11 cellular contexts compared by ENCODE assay signal in genomic region chr18:10927290-10927979, GRCh38.
DNase-seq lines count a peak whose midpoint lies in the region; ATAC-seq and TF ChIP-seq lines count a peak whose summit lies in the region.
"Had no signal": no experiment of that assay in that cellular context is flagged by ENCODE, and none has a peak within 500 bp of the region (broad histone marks: within the 10 kb centered on the region; RNA-seq: fewer than 3 reads in every experiment).

No MANE protein-coding gene starts in this region.

- H3K4me1 ChIP-seq in SJSA1 (replicated peaks) = peaks cover 46% of the 10 kb centered on the region
- peaks cover 0 to 36% (median 0%) of the 10 kb centered on the region in 3 donors for H3K4me1 ChIP-seq in gastroesophageal sphincter

- peak overlapping the region; percentile 95 for H3K27ac ChIP-seq in SJSA1
- peak overlapping the region; percentile 31 to 67 (median 46) for H3K27ac ChIP-seq in gastroesophageal sphincter

- H3K4me3 ChIP-seq in SJSA1 = peak overlapping the region; percentile 15
- peak overlapping the region in 1 of 2 donors; percentile 9 for H3K4me3 ChIP-seq in gastroesophageal sphincter

- H3K36me3 Mint-ChIP-seq in Calu3 (ENCODE audit: insufficient read depth, unreplicated experiment) = no peaks in the 10 kb centered on the region
- H3K36me3 Mint-ChIP-seq in effector memory CD8-positive, alpha-beta T cell (ENCODE audit: insufficient read depth) = no peaks in the 10 kb centered on the region
- no peaks in the 10 kb centered on the region for H3K36me3 Mint-ChIP-seq in activated T-helper 2 cell treated with anti-CD3 and anti-CD28 coated beads, Interferon-gamma antibody, Interleukin-2, Interleukin-4, amounts not matched to agents 10 μg/mL and 5 μg/mL and 100 μg/mL, durations not matched to agents 14 hours and 24 hours and 36 hours (ENCODE audit: low read depth)

- peak overlapping the region; percentile 60 for H3K27ac Mint-ChIP-seq in Calu3 (ENCODE audit: unreplicated experiment)
- H3K27ac Mint-ChIP-seq in effector memory CD8-positive, alpha-beta T cell = no peak overlapping the region
- no peak overlapping the region for H3K27ac Mint-ChIP-seq in activated T-helper 2 cell treated with anti-CD3 and anti-CD28 coated beads, Interferon-gamma antibody, Interleukin-2, Interleukin-4, amounts not matched to agents 10 μg/mL and 5 μg/mL and 100 μg/mL, durations not matched to agents 14 hours and 24 hours and 36 hours
- H3K27ac Mint-ChIP-seq: CD4-positive, alpha-beta T cell had no signal

- intact Hi-C loops in Calu3 (cut with micrococcal nuclease; ENCODE audit: unreplicated experiment) = no loop called here
- intact Hi-C loops in activated T-helper 2 cell treated with anti-CD3 and anti-CD28 coated beads, Interferon-gamma antibody, Interleukin-2, Interleukin-4, amounts not matched to agents 10 μg/mL and 5 μg/mL and 100 μg/mL, durations not matched to agents 14 hours and 24 hours and 36 hours (cut with micrococcal nuclease) = no loop called here

- no peaks in the 10 kb centered on the region for H3K27me3 Mint-ChIP-seq in Calu3 (ENCODE audit: unreplicated experiment)
- H3K27me3 Mint-ChIP-seq in effector memory CD8-positive, alpha-beta T cell = peaks cover 0 to 7% of the 10 kb centered on the region in 2 donors
- H3K27me3 Mint-ChIP-seq in activated T-helper 2 cell treated with anti-CD3 and anti-CD28 coated beads, Interferon-gamma antibody, Interleukin-2, Interleukin-4, amounts not matched to agents 10 μg/mL and 5 μg/mL and 100 μg/mL, durations not matched to agents 14 hours and 24 hours and 36 hours (ENCODE audit: low read depth) = peaks cover 4% of the 10 kb centered on the region
- H3K27me3 Mint-ChIP-seq: CD4-positive, alpha-beta T cell had no signal

- H3K9me3 ChIP-seq in SJSA1 (replicated peaks) (no peaks in the 10 kb centered on the region), gastroesophageal sphincter (no peaks in the 10 kb centered on the region)

- no peak for TF ChIP-seq EP300 in gastroesophageal sphincter (IDR thresholded peaks at IDR 0.05)

- DNase-seq in Calu3 = no peak
- peak; percentile 56 to 83 for DNase-seq in SJSA1 (ENCODE audit: low read depth in 1 of 2, low spot score in 2 of 2)
- DNase-seq in renal cortical epithelial cell (ENCODE audit: low read depth) = peak; percentile 13
- DNase-seq in effector memory CD8-positive, alpha-beta T cell = no peak
- no peak for DNase-seq in activated T-helper 2 cell treated with anti-CD3 and anti-CD28 coated beads, Interferon-gamma antibody, Interleukin-2, Interleukin-4, amounts not matched to agents 10 μg/mL and 5 μg/mL and 100 μg/mL, durations not matched to agents 14 hours and 24 hours and 36 hours (ENCODE audit: low spot score)
- no peak for DNase-seq in nucleus accumbens (lab: John Stamatoyannopoulos, UW)
- DNase-seq: CD4-positive, alpha-beta T cell; endodermal cell; NCI-H526 treated with DMSO at 0.1 percent for 48 hours had no signal

- no peak for TF ChIP-seq POLR2A in gastroesophageal sphincter (IDR thresholded peaks at IDR 0.05)

- 48 to 53% methylated on average over 10 to 12 of the region's 12 CpGs for WGBS in gastroesophageal sphincter (ENCODE audit: low coverage in 1 of 2), 2 donors

- no peaks in the 10 kb centered on the region for H3K9me3 Mint-ChIP-seq in Calu3 (ENCODE audit: low read depth, unreplicated experiment)
- peaks cover 0 to 4% of the 10 kb centered on the region in 2 donors for H3K9me3 Mint-ChIP-seq in effector memory CD8-positive, alpha-beta T cell
- H3K9me3 Mint-ChIP-seq in activated T-helper 2 cell treated with anti-CD3 and anti-CD28 coated beads, Interferon-gamma antibody, Interleukin-2, Interleukin-4, amounts not matched to agents 10 μg/mL and 5 μg/mL and 100 μg/mL, durations not matched to agents 14 hours and 24 hours and 36 hours = no peaks in the 10 kb centered on the region
- H3K9me3 Mint-ChIP-seq: CD4-positive, alpha-beta T cell had no signal

- BruUV-seq in Calu3 (replicated peaks; lab: Mats Ljungman, UMichigan) = no TSS peak

- no peak for TF ChIP-seq CTCF in Calu3 (IDR thresholded peaks at IDR 0.05; ENCODE audit: unreplicated experiment)
- TF ChIP-seq CTCF in gastroesophageal sphincter (IDR thresholded peaks at IDR 0.05) = no peak

- peaks cover 32% of the 10 kb centered on the region for H3K4me1 Mint-ChIP-seq in Calu3 (ENCODE audit: low read depth, unreplicated experiment)
- no peaks in the 10 kb centered on the region for H3K4me1 Mint-ChIP-seq in effector memory CD8-positive, alpha-beta T cell (ENCODE audit: low read depth in 2 of 2)
- H3K4me1 Mint-ChIP-seq in activated T-helper 2 cell treated with anti-CD3 and anti-CD28 coated beads, Interferon-gamma antibody, Interleukin-2, Interleukin-4, amounts not matched to agents 10 μg/mL and 5 μg/mL and 100 μg/mL, durations not matched to agents 14 hours and 24 hours and 36 hours (ENCODE audit: low read depth) = no peaks in the 10 kb centered on the region

- H3K36me3 ChIP-seq in SJSA1 (no peaks in the 10 kb centered on the region), gastroesophageal sphincter (no peaks in the 10 kb centered on the region)

- no peaks in the 10 kb centered on the region for H3K27me3 ChIP-seq in SJSA1 (replicated peaks)
- peaks cover 7% of the 10 kb centered on the region for H3K27me3 ChIP-seq in gastroesophageal sphincter

- peak overlapping the region; percentile 59 for H3K4me3 Mint-ChIP-seq in Calu3 (ENCODE audit: low read depth, unreplicated experiment)
- H3K4me3 Mint-ChIP-seq in effector memory CD8-positive, alpha-beta T cell = no peak overlapping the region
- H3K4me3 Mint-ChIP-seq in activated T-helper 2 cell treated with anti-CD3 and anti-CD28 coated beads, Interferon-gamma antibody, Interleukin-2, Interleukin-4, amounts not matched to agents 10 μg/mL and 5 μg/mL and 100 μg/mL, durations not matched to agents 14 hours and 24 hours and 36 hours (ENCODE audit: low read depth) = no peak overlapping the region
- H3K4me3 Mint-ChIP-seq: CD4-positive, alpha-beta T cell; endodermal cell had no signal

- ATAC-seq in gastroesophageal sphincter (peak; percentile 44), HG02884 (IDR thresholded peaks at IDR 0.05; ENCODE audit: unreplicated experiment) (no peak)
- no peak for ATAC-seq in effector memory CD8-positive, alpha-beta T cell (replicated peaks)

- CTCF ChIA-PET in Calu3 (lab: Charles Lee) = no interaction called here

Comparison
In these comparisons a context has a peak if more than half of its experiments do, and no peak if none do; other contexts are left out.
1. DNase-seq: peak in SJSA1 (2 of 2) and renal cortical epithelial cell (single experiment); none in Calu3 (single experiment), effector memory CD8-positive, alpha-beta T cell (0 of 3), activated T-helper 2 cell treated with anti-CD3 and anti-CD28 coated beads, Interferon-gamma antibody, Interleukin-2, Interleukin-4, amounts not matched to agents 10 μg/mL and 5 μg/mL and 100 μg/mL, durations not matched to agents 14 hours and 24 hours and 36 hours (single experiment) and nucleus accumbens (0 of 56).